In genomic region chr5:139394123-139394653, GRCh38 we compare ENCODE assay signal across 8 cellular contexts. TPM values are rescaled to one million over a fixed set of nuclear protein-coding genes. Genes with fewer than 3 reads are reported as not detected.
DNase-seq lines count a peak whose midpoint lies in the region; ATAC-seq, FAIRE-seq and TF ChIP-seq lines count a peak whose summit lies in the region.

No MANE protein-coding gene starts in this region.

- no peak for TF ChIP-seq POLR2A in K562 (conservative IDR thresholded peaks at IDR 0.05)

- H3K9me3 ChIP-seq in K562 (replicated peaks; ENCODE audit: control insufficient read depth, insufficient read depth, low read depth, low read length) (no peaks in the 10 kb centered on the region; the same call in 1 of the 2 replicates), keratinocyte (ENCODE audit: control insufficient read depth, low read depth, low read length) (no peaks in the 10 kb centered on the region)

- H3K9me1 ChIP-seq in K562 (ENCODE audit: control insufficient read depth, insufficient read depth, low read length): no peaks in the 10 kb centered on the region
- H3K9me1 ChIP-seq in keratinocyte (ENCODE audit: control insufficient read depth, extremely low read depth, insufficient read depth, low read length): no peaks in the 10 kb centered on the region

- no TSS peak for BruUV-seq in K562 (replicated peaks; lab: Mats Ljungman, UMichigan)

- H3K27ac ChIP-seq in K562 (ENCODE audit: extremely low read depth, low read depth, low read length) (no peak overlapping the region), keratinocyte (ENCODE audit: control insufficient read depth, insufficient read depth, low read length) (peak overlapping the region; percentile 60)

- CTCF ChIA-PET in K562 (lab: Yijun Ruan, JAX; ENCODE audit: low intra/inter-chr PET ratio): no interaction called here

- intact Hi-C loops in K562 (cut with micrococcal nuclease) (no loop called here), posterior vena cava (cut with DNase I) (no loop called here)

- H3K4me2 ChIP-seq in K562 (ENCODE audit: insufficient read depth, low read length) (no peak overlapping the region), keratinocyte (ENCODE audit: control insufficient read depth, extremely low read depth, insufficient read depth, low read depth, low read length) (peak overlapping the region; percentile 90)

- peak overlapping the region; percentile 88 to 98 for H3K27ac Mint-ChIP-seq in stimulated activated naive CD8-positive, alpha-beta T cell treated with anti-CD3 and anti-CD28 coated beads, Interleukin-15, amount 100 ng/mL, for 72 hours

- POLR2A ChIA-PET in K562 (lab: Yijun Ruan, JAX): no interaction called here

- H3K4me3 Mint-ChIP-seq in stimulated activated naive CD8-positive, alpha-beta T cell treated with anti-CD3 and anti-CD28 coated beads, Interleukin-15, amount 100 ng/mL, for 72 hours: peak overlapping the region; percentile 94 to 100

- no peaks in the 10 kb centered on the region for H3K27me3 Mint-ChIP-seq in stimulated activated naive CD8-positive, alpha-beta T cell treated with anti-CD3 and anti-CD28 coated beads, Interleukin-15, amount 100 ng/mL, for 72 hours

- WGBS in K562 (ENCODE audit: insufficient coverage, low coverage, missing lambda C conversion rate): 97% methylated on average over 22 of the region's 62 CpGs

- TF ChIP-seq EP300 in K562 (IDR thresholded peaks at IDR 0.05; ENCODE audit: low read length): no peak

- H3K36me3 ChIP-seq in K562 (ENCODE audit: control insufficient read depth, insufficient read depth, low read length) (no peaks in the 10 kb centered on the region), keratinocyte (ENCODE audit: control insufficient read depth in 2 of 2, extremely low read depth in 1 of 2, insufficient read depth in 2 of 2, low read length in 2 of 2) (peaks cover 0 to 4% of the 10 kb centered on the region in 2 experiments)

- H3K79me2 ChIP-seq in K562 (ENCODE audit: control insufficient read depth, insufficient read depth, low read length) (no peaks in the 10 kb centered on the region), keratinocyte (ENCODE audit: control insufficient read depth, insufficient read depth, low read length) (peaks cover 15% of the 10 kb centered on the region)

- DNase-seq in NCI-H2171 treated with DMSO at 0.1 percent for 48 hours (lab: John Stamatoyannopoulos, UW): peak; percentile 14
- DNase-seq in K562 (ENCODE audit: extremely low read depth in 1 of 4, low spot score in 3 of 4): no peak
- no peak for DNase-seq in keratinocyte (ENCODE audit: low read depth, low spot score)
- peak; percentile 70 to 80 for DNase-seq in stimulated activated naive CD8-positive, alpha-beta T cell treated with anti-CD3 and anti-CD28 coated beads, Interleukin-15, amount 100 ng/mL, for 72 hours
- no peak for DNase-seq in posterior vena cava (ENCODE audit: low spot score)
- DNase-seq in HuH-7.5 (ENCODE audit: low spot score): no peak
- no peak for DNase-seq in epidermal melanocyte (ENCODE audit: insufficient read length, low spot score)

- H3K4me1 ChIP-seq in K562 (replicated peaks in 1 of 2; ENCODE audit: control insufficient read depth in 2 of 2, insufficient read depth in 2 of 2, low read length in 2 of 2): peaks cover 7 to 13% of the 10 kb centered on the region in 2 experiments
- H3K4me1 ChIP-seq in keratinocyte (ENCODE audit: control insufficient read depth, extremely low read depth, insufficient read depth, low read length): peaks cover 19% of the 10 kb centered on the region

- no peak for ATAC-seq in K562
- ATAC-seq in stimulated activated naive CD8-positive, alpha-beta T cell treated with anti-CD3 and anti-CD28 coated beads, Interleukin-15, amount 100 ng/mL, for 72 hours: peak; percentile 2

- dilution Hi-C loops in keratinocyte (cut with MboI; ENCODE audit: extremely low pct_ligation_motif_present, low sequenced_read_pairs): no loop called here

- no peak overlapping the region for H2AFZ ChIP-seq in K562 (ENCODE audit: low read depth, low read length)
- H2AFZ ChIP-seq in keratinocyte (ENCODE audit: control insufficient read depth, low read length): no peak overlapping the region

- H3K9ac ChIP-seq in K562 (ENCODE audit: insufficient read depth in 1 of 2, low read depth in 2 of 2, low read length in 2 of 2) (no peak overlapping the region), keratinocyte (ENCODE audit: control insufficient read depth, extremely low read depth, insufficient read depth, low read length) (peak overlapping the region; percentile 93)

- no peak for TF ChIP-seq CTCF in K562 (IDR thresholded peaks at IDR 0.05 in 2 of 3, conservative IDR thresholded peaks at IDR 0.05 in 1 of 3; ENCODE audit: insufficient read depth in 2 of 3, low read depth in 1 of 3, low read length in 3 of 3)
- TF ChIP-seq CTCF in keratinocyte (optimal IDR thresholded peaks at IDR 0.05 in 1 of 3, IDR thresholded peaks at IDR 0.05 in 1 of 3, conservative IDR thresholded peaks at IDR 0.05 in 1 of 3; ENCODE audit: extremely low read depth in 1 of 3, insufficient read depth in 2 of 3, low read length in 3 of 3): peak in 1 of 3 experiments; percentile 24

- H3K9me3 Mint-ChIP-seq in stimulated activated naive CD8-positive, alpha-beta T cell treated with anti-CD3 and anti-CD28 coated beads, Interleukin-15, amount 100 ng/mL, for 72 hours: no peaks in the 10 kb centered on the region

- in situ Hi-C loops in K562 (cut with MboI): no loop called here

- H3K27me3 ChIP-seq in K562 (ENCODE audit: control insufficient read depth in 2 of 2, insufficient read depth in 2 of 2, low read length in 2 of 2) (no peaks in the 10 kb centered on the region), keratinocyte (ENCODE audit: control insufficient read depth, extremely low read depth, insufficient read depth, low read length) (no peaks in the 10 kb centered on the region)

- peaks cover 71% of the 10 kb centered on the region for H3K4me1 Mint-ChIP-seq in stimulated activated naive CD8-positive, alpha-beta T cell treated with anti-CD3 and anti-CD28 coated beads, Interleukin-15, amount 100 ng/mL, for 72 hours

- H4K20me1 ChIP-seq in K562 (replicated peaks; ENCODE audit: control insufficient read depth, insufficient read depth, low read length): no peaks in the 10 kb centered on the region
- no peaks in the 10 kb centered on the region for H4K20me1 ChIP-seq in keratinocyte (ENCODE audit: control insufficient read depth, extremely low read depth, insufficient read depth, low read length)

- H3K4me3 ChIP-seq in GM08714 (ENCODE audit: low read length): peak overlapping the region; percentile 55; the same call in 1 of the 2 replicates
- H3K4me3 ChIP-seq in K562: no peak overlapping the region
- H3K4me3 ChIP-seq in keratinocyte (ENCODE audit: control insufficient read depth in 2 of 3, extremely low read depth in 1 of 3, insufficient read depth in 2 of 3, low read depth in 1 of 3, low read length in 3 of 3): peak overlapping the region; percentile 69 to 92 (median 84)

- FAIRE-seq in K562 (lab: Jason Lieb, UNC) (no peak), keratinocyte (lab: Jason Lieb, UNC) (no peak)

- no peak for TF ChIP-seq RAD21 in K562 (CRISPR knock-in tag; conservative IDR thresholded peaks at IDR 0.05 in 1 of 2, IDR thresholded peaks at IDR 0.05 in 1 of 2)

RNA-seq across cellular contexts. Expression of gene PROB1, which starts 0.7 kb away (rescaled TPM):
- total RNA-seq in K562 (2011; cell fraction: chromatin; rRNA removed; ENCODE audit: low replicate concordance): 1.1 and 4.1 TPM in 2 replicates
- 3.4 and 4.3 TPM in 2 replicates for total RNA-seq in K562 (2011; cell fraction: nucleolus; rRNA removed)
- 2.1 and 2.2 TPM in 2 replicates for total RNA-seq in K562 (2011; cell fraction: nucleoplasm; rRNA removed)
- 1.1 and 1.2 TPM in 2 replicates for total RNA-seq in K562 (2014; rRNA removed)
- 0.33 and 0.35 TPM in 2 replicates for total RNA-seq in K562 (2014; rRNA removed; fragmentation: Illumina TruSeq; extraction: Trizol)
- 0.58 and 0.75 TPM in 2 replicates for total RNA-seq in K562 (2015; rRNA removed; fragmentation: Illumina TruSeq; extraction: Trizol)
- total RNA-seq in K562 (2021): 1.6 and 1.8 TPM in 2 replicates
- polyA plus RNA-seq in K562 (2011; rRNA removed): 0.45 and 0.47 TPM in 2 replicates
- 0.47 and 1.6 TPM in 2 replicates for polyA plus RNA-seq in K562 (2011; cell fraction: cytosol; rRNA removed)
- 1.3 and 2.6 TPM in 2 replicates for polyA plus RNA-seq in K562 (2011; cell fraction: nucleus; rRNA removed)
- 0.85 and 3.5 TPM in 2 replicates for polyA plus RNA-seq in K562 (2012)
- polyA plus RNA-seq in K562 (2014; fragmentation: Illumina TruSeq; extraction: Trizol): 0.42 and 0.57 TPM in 2 replicates
- under 1 TPM; 0.01 TPM for polyA plus RNA-seq in K562 (2014; fragmentation: Nextera tagmentation; extraction: Ambion mirVana)
- polyA plus RNA-seq in K562 (2014; rRNA removed): 1.2 and 1.5 TPM in 2 replicates
- polyA minus RNA-seq in K562 (2011; rRNA and poly(A)+ RNA removed): 0.27 and 0.60 TPM in 2 replicates
- 0.76 TPM in 1 of 2 replicates, not detected in the other for polyA minus RNA-seq in K562 (2011; cell fraction: cytosol; rRNA and poly(A)+ RNA removed)
- 0.67 and 0.94 TPM in 2 replicates for polyA minus RNA-seq in K562 (2011; cell fraction: nucleus; rRNA and poly(A)+ RNA removed)
- 0.22 to 0.32 TPM (median 0.26 TPM) in 3 replicates for polyA plus RNA-seq in keratinocyte
- polyA plus RNA-seq in keratinocyte (2011; ENCODE audit: low read depth): 0.06 TPM
- 0.10 and 0.18 TPM in 2 replicates for polyA plus RNA-seq in keratinocyte (2011; cell fraction: cytosol; rRNA removed)
- 0.37 and 0.48 TPM in 2 replicates for polyA plus RNA-seq in keratinocyte (2011; cell fraction: nucleus; rRNA removed)
- polyA plus RNA-seq in keratinocyte (2012; ENCODE audit: low replicate concordance): 0.16 and 1.2 TPM in 2 replicates
- polyA minus RNA-seq in keratinocyte: 0.10 to 0.33 TPM (median 0.16 TPM) in 3 replicates
- polyA minus RNA-seq in keratinocyte (2011; cell fraction: cytosol; rRNA and poly(A)+ RNA removed): 0.38 TPM
- 0.42 and 0.47 TPM in 2 replicates for polyA minus RNA-seq in keratinocyte (2011; cell fraction: nucleus; rRNA and poly(A)+ RNA removed)
- 1 to 10 TPM; 4.4 to 8.9 TPM for total RNA-seq in posterior vena cava

RNA-seq across cellular contexts. Expression of gene MZB1, which starts 4.5 kb away (rescaled TPM):
- total RNA-seq in K562 (2011; cell fraction: chromatin; rRNA removed; ENCODE audit: low replicate concordance): 0.65 and 3.0 TPM in 2 replicates
- 1.6 and 2.5 TPM in 2 replicates for total RNA-seq in K562 (2011; cell fraction: nucleolus; rRNA removed)
- total RNA-seq in K562 (2011; cell fraction: nucleoplasm; rRNA removed): 0.73 and 1.3 TPM in 2 replicates
- total RNA-seq in K562 (2014; rRNA removed): 0.37 TPM in 1 of 2 replicates, not detected in the other
- total RNA-seq in K562 (2014; rRNA removed; fragmentation: Illumina TruSeq; extraction: Trizol): not detected in 2 replicates
- not detected in 2 replicates for total RNA-seq in K562 (2015; rRNA removed; fragmentation: Illumina TruSeq; extraction: Trizol)
- total RNA-seq in K562 (2021): 0.31 TPM in 2 replicates
- 0.13 and 0.15 TPM in 2 replicates for polyA plus RNA-seq in K562 (2011; rRNA removed)
- polyA plus RNA-seq in K562 (2011; cell fraction: cytosol; rRNA removed): not detected in 2 replicates
- 0.29 and 0.36 TPM in 2 replicates for polyA plus RNA-seq in K562 (2011; cell fraction: nucleus; rRNA removed)
- 0.13 and 0.89 TPM in 2 replicates for polyA plus RNA-seq in K562 (2012)
- polyA plus RNA-seq in K562 (2014; fragmentation: Illumina TruSeq; extraction: Trizol): not detected in 2 replicates
- polyA plus RNA-seq in K562 (2014; fragmentation: Nextera tagmentation; extraction: Ambion mirVana): not detected
- 0.13 TPM in 1 of 2 replicates, not detected in the other for polyA plus RNA-seq in K562 (2014; rRNA removed)
- 0.14 TPM in 1 of 2 replicates, not detected in the other for polyA minus RNA-seq in K562 (2011; rRNA and poly(A)+ RNA removed)
- not detected in 2 replicates for polyA minus RNA-seq in K562 (2011; cell fraction: cytosol; rRNA and poly(A)+ RNA removed)
- polyA minus RNA-seq in K562 (2011; cell fraction: nucleus; rRNA and poly(A)+ RNA removed): 0.13 and 0.78 TPM in 2 replicates
- polyA plus RNA-seq in keratinocyte: 0.13 to 0.27 TPM in 2 of 3 replicates, not detected in the other
- polyA plus RNA-seq in keratinocyte (2011; ENCODE audit: low read depth): not detected
- not detected in 2 replicates for polyA plus RNA-seq in keratinocyte (2011; cell fraction: cytosol; rRNA removed)
- 0.09 and 0.10 TPM in 2 replicates for polyA plus RNA-seq in keratinocyte (2011; cell fraction: nucleus; rRNA removed)
- polyA plus RNA-seq in keratinocyte (2012; ENCODE audit: low replicate concordance): 0.13 TPM in 1 of 2 replicates, not detected in the other
- 0.22 to 0.46 TPM in 2 of 3 replicates, not detected in the other for polyA minus RNA-seq in keratinocyte
- polyA minus RNA-seq in keratinocyte (2011; cell fraction: cytosol; rRNA and poly(A)+ RNA removed): not detected
- polyA minus RNA-seq in keratinocyte (2011; cell fraction: nucleus; rRNA and poly(A)+ RNA removed): 0.42 TPM in 1 of 2 replicates, not detected in the other
- total RNA-seq in posterior vena cava: 1 to 10 TPM; 1.0 TPM

RNA-seq across cellular contexts. Expression of gene SPATA24, which starts 9.7 kb away (rescaled TPM):
- total RNA-seq in K562 (2011; cell fraction: chromatin; rRNA removed; ENCODE audit: low replicate concordance): 13.3 and 27.5 TPM in 2 replicates
- total RNA-seq in K562 (2011; cell fraction: nucleolus; rRNA removed): 19.8 and 20.0 TPM in 2 replicates
- 14.7 and 17.5 TPM in 2 replicates for total RNA-seq in K562 (2011; cell fraction: nucleoplasm; rRNA removed)
- total RNA-seq in K562 (2014; rRNA removed) (10.7 and 12.6 TPM in 2 replicates), K562 (2014; rRNA removed; fragmentation: Illumina TruSeq; extraction: Trizol) (9.3 and 9.6 TPM in 2 replicates), K562 (2015; rRNA removed; fragmentation: Illumina TruSeq; extraction: Trizol) (5.8 and 7.2 TPM in 2 replicates), K562 (2021) (6.0 and 8.0 TPM in 2 replicates), posterior vena cava (1 to 10 TPM; 1.9 to 2.6 TPM)
- polyA plus RNA-seq in K562 (2011; rRNA removed) (4.9 and 7.4 TPM in 2 replicates), K562 (2014; fragmentation: Illumina TruSeq; extraction: Trizol) (10.2 and 10.4 TPM in 2 replicates), K562 (2014; fragmentation: Nextera tagmentation; extraction: Ambion mirVana) (1 to 10 TPM; 4.1 to 4.6 TPM), K562 (2014; rRNA removed) (9.9 and 14.4 TPM in 2 replicates), keratinocyte (2.7 to 4.9 TPM (median 4.0 TPM) in 3 replicates)
- polyA plus RNA-seq in K562 (2011; cell fraction: cytosol; rRNA removed): 1.4 and 1.9 TPM in 2 replicates
- 5.4 and 7.1 TPM in 2 replicates for polyA plus RNA-seq in K562 (2011; cell fraction: nucleus; rRNA removed)
- 10.1 and 11.8 TPM in 2 replicates for polyA plus RNA-seq in K562 (2012)
- polyA minus RNA-seq in K562 (2011; rRNA and poly(A)+ RNA removed): 4.3 and 5.1 TPM in 2 replicates
- 1.4 TPM in 1 of 2 replicates, not detected in the other for polyA minus RNA-seq in K562 (2011; cell fraction: cytosol; rRNA and poly(A)+ RNA removed)
- 2.8 and 4.1 TPM in 2 replicates for polyA minus RNA-seq in K562 (2011; cell fraction: nucleus; rRNA and poly(A)+ RNA removed)
- 0.67 TPM for polyA plus RNA-seq in keratinocyte (2011; ENCODE audit: low read depth)
- polyA plus RNA-seq in keratinocyte (2011; cell fraction: cytosol; rRNA removed): 2.4 and 2.6 TPM in 2 replicates
- 2.6 TPM in 2 replicates for polyA plus RNA-seq in keratinocyte (2011; cell fraction: nucleus; rRNA removed)
- 1.9 and 6.4 TPM in 2 replicates for polyA plus RNA-seq in keratinocyte (2012; ENCODE audit: low replicate concordance)
- 0.99 to 1.9 TPM (median 1.9 TPM) in 3 replicates for polyA minus RNA-seq in keratinocyte
- polyA minus RNA-seq in keratinocyte (2011; cell fraction: cytosol; rRNA and poly(A)+ RNA removed): not detected
- polyA minus RNA-seq in keratinocyte (2011; cell fraction: nucleus; rRNA and poly(A)+ RNA removed): 1.2 and 2.1 TPM in 2 replicates

RNA-seq across cellular contexts. Expression of gene SLC23A1, which starts 11.1 kb away (rescaled TPM):
- total RNA-seq in K562 (2011; cell fraction: chromatin; rRNA removed; ENCODE audit: low replicate concordance): 1.0 TPM in 1 of 2 replicates, not detected in the other
- total RNA-seq in K562 (2011; cell fraction: nucleolus; rRNA removed): 0.79 and 1.2 TPM in 2 replicates
- total RNA-seq in K562 (2011; cell fraction: nucleoplasm; rRNA removed): 1.5 and 1.7 TPM in 2 replicates
- total RNA-seq in K562 (2014; rRNA removed) (not detected in 2 replicates), K562 (2014; rRNA removed; fragmentation: Illumina TruSeq; extraction: Trizol) (not detected in 2 replicates), K562 (2015; rRNA removed; fragmentation: Illumina TruSeq; extraction: Trizol) (not detected in 2 replicates), K562 (2021) (0.40 TPM in 1 of 2 replicates, not detected in the other), posterior vena cava (not detected)
- polyA plus RNA-seq in K562 (2011; rRNA removed) (0.08 TPM in 1 of 2 replicates, not detected in the other), K562 (2014; fragmentation: Illumina TruSeq; extraction: Trizol) (0.04 TPM in 1 of 2 replicates, not detected in the other), K562 (2014; fragmentation: Nextera tagmentation; extraction: Ambion mirVana) (under 1 TPM; 0.03 to 0.06 TPM), K562 (2014; rRNA removed) (0.20 TPM in 1 of 2 replicates, not detected in the other), keratinocyte (0.03 TPM in 1 of 3 replicates, not detected in the others)
- polyA plus RNA-seq in K562 (2011; cell fraction: cytosol; rRNA removed): 0.10 TPM in 1 of 2 replicates, not detected in the other
- 0.37 and 0.81 TPM in 2 replicates for polyA plus RNA-seq in K562 (2011; cell fraction: nucleus; rRNA removed)
- polyA plus RNA-seq in K562 (2012): 0.25 and 0.58 TPM in 2 replicates
- 0.21 TPM in 1 of 2 replicates, not detected in the other for polyA minus RNA-seq in K562 (2011; rRNA and poly(A)+ RNA removed)
- not detected in 2 replicates for polyA minus RNA-seq in K562 (2011; cell fraction: cytosol; rRNA and poly(A)+ RNA removed)
- polyA minus RNA-seq in K562 (2011; cell fraction: nucleus; rRNA and poly(A)+ RNA removed): 0.13 TPM in 1 of 2 replicates, not detected in the other
- polyA plus RNA-seq in keratinocyte (2011; ENCODE audit: low read depth): not detected
- not detected in 2 replicates for polyA plus RNA-seq in keratinocyte (2011; cell fraction: cytosol; rRNA removed)
- not detected in 2 replicates for polyA plus RNA-seq in keratinocyte (2011; cell fraction: nucleus; rRNA removed)
- 0.06 TPM in 1 of 2 replicates, not detected in the other for polyA plus RNA-seq in keratinocyte (2012; ENCODE audit: low replicate concordance)
- not detected in 3 replicates for polyA minus RNA-seq in keratinocyte
- polyA minus RNA-seq in keratinocyte (2011; cell fraction: cytosol; rRNA and poly(A)+ RNA removed): not detected
- polyA minus RNA-seq in keratinocyte (2011; cell fraction: nucleus; rRNA and poly(A)+ RNA removed): not detected in 2 replicates

RNA-seq across cellular contexts. Expression of gene DNAJC18, which starts 45.1 kb away (rescaled TPM):
- total RNA-seq in K562 (2011; cell fraction: chromatin; rRNA removed; ENCODE audit: low replicate concordance): 2.3 and 4.5 TPM in 2 replicates
- 0.79 and 1.3 TPM in 2 replicates for total RNA-seq in K562 (2011; cell fraction: nucleolus; rRNA removed)
- total RNA-seq in K562 (2011; cell fraction: nucleoplasm; rRNA removed): 3.1 and 3.3 TPM in 2 replicates
- total RNA-seq in K562 (2014; rRNA removed) (1.5 and 2.1 TPM in 2 replicates), K562 (2014; rRNA removed; fragmentation: Illumina TruSeq; extraction: Trizol) (7.3 TPM in 2 replicates), K562 (2015; rRNA removed; fragmentation: Illumina TruSeq; extraction: Trizol) (2.8 and 4.9 TPM in 2 replicates), K562 (2021) (5.0 and 7.5 TPM in 2 replicates), posterior vena cava (10 to 100 TPM; 13.3 to 18.8 TPM)
- polyA plus RNA-seq in K562 (2011; rRNA removed) (5.4 and 8.7 TPM in 2 replicates), K562 (2014; fragmentation: Illumina TruSeq; extraction: Trizol) (8.4 and 8.7 TPM in 2 replicates), K562 (2014; fragmentation: Nextera tagmentation; extraction: Ambion mirVana) (10 to 100 TPM in 1 of 2 experiments, 1 to 10 TPM in 1; 7.7 to 13.3 TPM), K562 (2014; rRNA removed) (6.2 and 10.9 TPM in 2 replicates), keratinocyte (3.0 to 6.6 TPM (median 3.6 TPM) in 3 replicates)
- polyA plus RNA-seq in K562 (2011; cell fraction: cytosol; rRNA removed): 2.0 and 4.2 TPM in 2 replicates
- 1.1 and 1.4 TPM in 2 replicates for polyA plus RNA-seq in K562 (2011; cell fraction: nucleus; rRNA removed)
- polyA plus RNA-seq in K562 (2012): 5.5 and 6.8 TPM in 2 replicates
- polyA minus RNA-seq in K562 (2011; rRNA and poly(A)+ RNA removed): 2.5 and 5.2 TPM in 2 replicates
- 1.8 and 2.4 TPM in 2 replicates for polyA minus RNA-seq in K562 (2011; cell fraction: cytosol; rRNA and poly(A)+ RNA removed)
- polyA minus RNA-seq in K562 (2011; cell fraction: nucleus; rRNA and poly(A)+ RNA removed): 0.40 and 0.89 TPM in 2 replicates
- 1.7 TPM for polyA plus RNA-seq in keratinocyte (2011; ENCODE audit: low read depth)
- polyA plus RNA-seq in keratinocyte (2011; cell fraction: cytosol; rRNA removed): 2.0 and 3.6 TPM in 2 replicates
- 4.3 TPM in 2 replicates for polyA plus RNA-seq in keratinocyte (2011; cell fraction: nucleus; rRNA removed)
- 0.79 and 4.7 TPM in 2 replicates for polyA plus RNA-seq in keratinocyte (2012; ENCODE audit: low replicate concordance)
- polyA minus RNA-seq in keratinocyte: 1.1 to 2.7 TPM (median 2.7 TPM) in 3 replicates
- 4.6 TPM for polyA minus RNA-seq in keratinocyte (2011; cell fraction: cytosol; rRNA and poly(A)+ RNA removed)
- 1.1 and 3.7 TPM in 2 replicates for polyA minus RNA-seq in keratinocyte (2011; cell fraction: nucleus; rRNA and poly(A)+ RNA removed)

Comparison
In these comparisons a context has a peak if more than half of its experiments do, and no peak if none do; other contexts are left out.
1. DNase-seq: peak in NCI-H2171 treated with DMSO at 0.1 percent for 48 hours (single experiment) and stimulated activated naive CD8-positive, alpha-beta T cell treated with anti-CD3 and anti-CD28 coated beads, Interleukin-15, amount 100 ng/mL, for 72 hours (2 of 2); none in K562 (0 of 4), keratinocyte (single experiment), posterior vena cava (single experiment), HuH-7.5 (single experiment) and epidermal melanocyte (single experiment).